In the genomic region with DNA sequence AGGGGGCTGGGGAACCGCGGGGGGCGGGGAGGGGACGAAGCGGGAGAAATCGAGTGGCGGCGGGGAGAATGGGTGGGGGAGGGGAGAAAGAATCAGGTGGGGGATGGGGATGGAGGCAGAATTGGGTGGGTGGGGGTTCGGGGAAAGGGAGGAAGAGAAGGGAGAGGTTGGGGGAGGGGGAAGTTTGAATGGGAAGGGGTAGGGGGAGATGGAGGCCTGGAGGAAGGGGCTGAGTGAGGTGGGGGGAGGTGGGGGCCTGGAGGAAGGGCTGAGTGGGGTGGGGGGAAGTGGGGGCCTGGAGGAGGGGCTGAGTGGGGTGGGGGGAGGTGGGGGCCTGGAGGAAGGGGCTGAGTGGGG, we compare ENCODE assay signal across 12 cellular contexts. TPM values are rescaled to one million over a fixed set of nuclear protein-coding genes. Genes with fewer than 3 reads are reported as not detected.
A peak's percentile ranks its signal among the peaks of the same experiment; 100 is the strongest.
DNase-seq lines count a peak whose midpoint lies in the region; TF ChIP-seq lines count a peak whose summit lies in the region.
"Had no signal": no experiment of that assay in that cellular context is flagged by ENCODE, and none has a peak within 500 bp of the region (broad histone marks: within the 10 kb centered on the region; RNA-seq: fewer than 3 reads in every experiment).

No MANE protein-coding gene starts in this region.

- peaks cover 0 to 19% (median 11%) of the 10 kb centered on the region in 11 experiments; a peak in 19 of 22 replicates for H3K36me3 ChIP-seq in BLaER1 treated with 17β-estradiol and CSF1 and Interleukin-3, amounts not matched to agents 10 nM and 100 nM
- H3K36me3 ChIP-seq in Peyer's patch: no peaks in the 10 kb centered on the region
- no peaks in the 10 kb centered on the region for H3K36me3 ChIP-seq in iPS-20b (ENCODE audit: insufficient read depth, low read depth, low read length)

- no peaks in the 10 kb centered on the region for H3K27me3 ChIP-seq in BLaER1 treated with 17β-estradiol and CSF1 and Interleukin-3, amounts not matched to agents 10 nM and 100 nM
- H3K27me3 ChIP-seq in Peyer's patch: peaks cover 0 to 5% of the 10 kb centered on the region in 2 donors
- H3K27me3 ChIP-seq in iPS-20b (ENCODE audit: insufficient read depth, low read length): no peaks in the 10 kb centered on the region

- H3K27ac ChIP-seq in BLaER1 treated with 17β-estradiol and CSF1 and Interleukin-3, amounts not matched to agents 10 nM and 100 nM: peak overlapping the region in 10 of 11 experiments; percentile 85 to 93 (median 90); a peak in 19 of 22 replicates
- H3K27ac ChIP-seq in Peyer's patch (peak overlapping the region; percentile 40 to 79 (median 74)), iPS-20b (ENCODE audit: low read length) (no peak overlapping the region)

- TF ChIP-seq CTCF in Peyer's patch (IDR thresholded peaks at IDR 0.05): no peak

- H3K4me2 ChIP-seq in BLaER1 treated with 17β-estradiol and CSF1 and Interleukin-3, amounts not matched to agents 10 nM and 100 nM: peak overlapping the region in 8 of 11 experiments; percentile 91 to 97 (median 95); a peak in 12 of 22 replicates

- DNase-seq in Peyer's patch: no peak
- DNase-seq in skeletal muscle cell (ENCODE audit: low read depth): no peak
- no peak for DNase-seq in activated T-cell treated with anti-CD3 and anti-CD28 coated beads, Interleukin-2, amount 50 U/mL, for 1 hour
- DNase-seq in activated T-cell treated with anti-CD3 and anti-CD28 coated beads, Interleukin-2, amount 50 U/mL, for 48 hours: no peak
- no peak for DNase-seq in Kasumi-1 (lab: John Stamatoyannopoulos, UW)
- DNase-seq in GOT3 (lab: John Stamatoyannopoulos, UW): no peak
- DNase-seq: MM.1S, NCI-H446 treated with DMSO at 0.1 percent for 48 hours had no signal

- H4K20me1 ChIP-seq in BLaER1 treated with 17β-estradiol and CSF1 and Interleukin-3, amounts not matched to agents 10 nM and 100 nM: peaks cover 0 to 21% (median 5%) of the 10 kb centered on the region in 11 experiments; a peak in 7 of 22 replicates

- peaks cover 27 to 56% (median 43%) of the 10 kb centered on the region in 10 experiments for H3K4me1 ChIP-seq in BLaER1 treated with 17β-estradiol and CSF1 and Interleukin-3, amounts not matched to agents 10 nM and 100 nM
- peaks cover 0 to 18% (median 7%) of the 10 kb centered on the region in 4 donors for H3K4me1 ChIP-seq in Peyer's patch
- H3K4me1 ChIP-seq in iPS-20b (ENCODE audit: insufficient read depth, low read length): peaks cover 18% of the 10 kb centered on the region; the same call in 1 of the 2 replicates

- peak overlapping the region; percentile 70 to 90 (median 78) for H3K4me3 ChIP-seq in BLaER1 treated with 17β-estradiol and CSF1 and Interleukin-3, amounts not matched to agents 10 nM and 100 nM
- H3K4me3 ChIP-seq in Peyer's patch (peak overlapping the region; percentile 42 to 65 (median 55)), iPS-20b (ENCODE audit: low read length) (peak overlapping the region; percentile 92; the same call in 1 of the 2 replicates), skeletal muscle cell (ENCODE audit: low read depth, low read length) (peak overlapping the region; percentile 78)

- TF ChIP-seq POLR2A in Peyer's patch (IDR thresholded peaks at IDR 0.05): no peak

- peak overlapping the region in 10 of 11 experiments; percentile 84 to 93 (median 90); a peak in 19 of 22 replicates for H3K9ac ChIP-seq in BLaER1 treated with 17β-estradiol and CSF1 and Interleukin-3, amounts not matched to agents 10 nM and 100 nM
- peak overlapping the region; percentile 84; the same call in 1 of the 2 replicates for H3K9ac ChIP-seq in iPS-20b (ENCODE audit: low read depth, low read length)

- peaks cover 0 to 10% (median 6%) of the 10 kb centered on the region in 11 experiments; a peak in 18 of 22 replicates for H3K9me3 ChIP-seq in BLaER1 treated with 17β-estradiol and CSF1 and Interleukin-3, amounts not matched to agents 10 nM and 100 nM (replicated peaks in 1 of 11)
- H3K9me3 ChIP-seq in Peyer's patch: no peaks in the 10 kb centered on the region
- no peaks in the 10 kb centered on the region for H3K9me3 ChIP-seq in iPS-20b (ENCODE audit: insufficient read depth, low read depth, low read length)

RNA-seq across cellular contexts. Expression of a gene that starts 0.4 kb away (rescaled TPM):
- total RNA-seq in Peyer's patch: 10 to 100 TPM in 3 of 4 donors, not detected in 1; 26.5 to 92.4 (median 37.2) TPM
- total RNA-seq: SK-MEL-5 had no signal

RNA-seq across cellular contexts. Expression of a gene that starts 19.5 kb away (rescaled TPM):
- total RNA-seq in Peyer's patch: not detected
- total RNA-seq: mucosa of gallbladder, SK-MEL-5 had no signal

RNA-seq across cellular contexts. Expression of a gene that starts 33.7 kb away (rescaled TPM):
- total RNA-seq in Peyer's patch: 100 to 1,000 TPM in 1 of 4 donors, 10 to 100 TPM in 3; 10.8 to 168 (median 22.1) TPM
